ENCODE assay signal across 1 cellular context in genomic region chr1:167933779-167934178, GRCh38.
TF ChIP-seq lines count a peak whose summit lies in the region.

No MANE protein-coding gene starts in this region.

TF ChIP-seq in IMR-90, 13 proteins besides CTCF, POLR2A, EP300 and RAD21:
- TF ChIP-seq MXI1 (IDR thresholded peaks at IDR 0.05; ENCODE audit: borderline replicate concordance, low read depth, low read length) (no peak), RCOR1 (IDR thresholded peaks at IDR 0.05; ENCODE audit: insufficient replicate concordance, low read length) (no peak), SMC3 (IDR thresholded peaks at IDR 0.05; ENCODE audit: low read depth, low read length) (no peak)
